In genomic region chr3:62793961-62794360, GRCh38 we compare ENCODE assay signal across 20 cellular contexts.
DNase-seq lines count a peak whose midpoint lies in the region; ATAC-seq and TF ChIP-seq lines count a peak whose summit lies in the region.
"Had no signal": no experiment of that assay in that cellular context is flagged by ENCODE, and none has a peak within 500 bp of the region (broad histone marks: within the 10 kb centered on the region; RNA-seq: fewer than 3 reads in every experiment).

No MANE protein-coding gene starts in this region.

- H2AFZ ChIP-seq in OCI-LY7 (ENCODE audit: low read length): no peak overlapping the region
- H2AFZ ChIP-seq: GM23338 had no signal

- H3K9me2 ChIP-seq in DOHH2 (replicated peaks; ENCODE audit: control insufficient read depth, low read length) (no peaks in the 10 kb centered on the region), OCI-LY7 (ENCODE audit: insufficient read depth, low read length) (no peaks in the 10 kb centered on the region)

- H3F3A ChIP-seq in DOHH2 (ENCODE audit: control insufficient read depth, insufficient read depth): peaks cover 18% of the 10 kb centered on the region

- H3K9me3 ChIP-seq in DOHH2 (ENCODE audit: control insufficient read depth, insufficient read depth, low read length) (no peaks in the 10 kb centered on the region), OCI-LY7 (ENCODE audit: low read length) (no peaks in the 10 kb centered on the region; the same call in 1 of the 2 replicates)
- H3K9me3 ChIP-seq: BE2C; BLaER1 treated with 17β-estradiol and CSF1 and Interleukin-3, amounts not matched to agents 10 nM and 100 nM had no signal

- DNase-seq in OCI-LY7 (ENCODE audit: low spot score) (no peak), astrocyte of the hippocampus (ENCODE audit: low read depth, low spot score) (peak; percentile 70), fibroblast of the aortic adventitia (ENCODE audit: low read depth) (peak; percentile 4), AG08395 (ENCODE audit: low spot score) (no peak), dermis blood vessel endothelial cell (no peak)
- DNase-seq: AML-193; BE2C; CD4-positive, alpha-beta T cell; CD8-positive, alpha-beta memory T cell; DMS 273 treated with DMSO at 0.1 percent for 48 hours; DMS79; GF-D8; H9 had no signal

- H3K79me2 ChIP-seq in DOHH2 (ENCODE audit: control insufficient read depth, low read length): peaks cover 27% of the 10 kb centered on the region
- H3K79me2 ChIP-seq in OCI-LY7 (ENCODE audit: insufficient read depth, low read depth, low read length): no peaks in the 10 kb centered on the region; the same call in 1 of the 2 replicates

- H3K36me3 ChIP-seq in DOHH2 (ENCODE audit: control insufficient read depth, low read length) (peaks cover 10% of the 10 kb centered on the region), OCI-LY7 (ENCODE audit: insufficient read depth, low read length) (0 out of 2 replicates have a peak, but pooled peaks cover 8% of the 10 kb centered on the region)
- H3K36me3 ChIP-seq: BE2C; BLaER1 treated with 17β-estradiol and CSF1 and Interleukin-3, amounts not matched to agents 10 nM and 100 nM had no signal

- no peaks in the 10 kb centered on the region for H4K20me1 ChIP-seq in DOHH2 (ENCODE audit: control insufficient read depth, insufficient read depth, low read depth, low read length)
- H4K20me1 ChIP-seq in OCI-LY7 (ENCODE audit: insufficient read depth, low read length): no peaks in the 10 kb centered on the region
- H4K20me1 ChIP-seq: BLaER1 treated with 17β-estradiol and CSF1 and Interleukin-3, amounts not matched to agents 10 nM and 100 nM had no signal

- no TSS peak for BruUV-seq in OCI-LY7 (replicated peaks; lab: Mats Ljungman, UMichigan)

- no peak for ATAC-seq in GM19463 (IDR thresholded peaks at IDR 0.05; ENCODE audit: unreplicated experiment)
- no peak for ATAC-seq in GM19452 (IDR thresholded peaks at IDR 0.05; ENCODE audit: unreplicated experiment)
- ATAC-seq: GM23338, HCT116 had no signal

- H3K4me2 ChIP-seq in DOHH2 (ENCODE audit: low read length): no peak overlapping the region
- H3K4me2 ChIP-seq in OCI-LY7 (ENCODE audit: low read length): peak overlapping the region; percentile 14; the same call in 1 of the 2 replicates
- H3K4me2 ChIP-seq: BLaER1 treated with 17β-estradiol and CSF1 and Interleukin-3, amounts not matched to agents 10 nM and 100 nM; GM23338 had no signal

- H3K27ac ChIP-seq in DOHH2 (ENCODE audit: low read depth, low read length): 0 out of 2 replicates have a peak overlapping the region, but pooled peaks have one; percentile 96
- no peak overlapping the region for H3K27ac ChIP-seq in OCI-LY7 (ENCODE audit: low read depth, low read length, poor library complexity, severe bottlenecking)
- H3K27ac ChIP-seq: 22Rv1; BLaER1 treated with 17β-estradiol and CSF1 and Interleukin-3, amounts not matched to agents 10 nM and 100 nM had no signal

- TF ChIP-seq CTCF in DOHH2 (IDR thresholded peaks at IDR 0.05; ENCODE audit: low read depth, low read length, poor library complexity, severe bottlenecking): no peak
- no peak for TF ChIP-seq CTCF in OCI-LY7 (conservative IDR thresholded peaks at IDR 0.05; ENCODE audit: low read length)
- TF ChIP-seq CTCF in fibroblast of the aortic adventitia (IDR thresholded peaks at IDR 0.05; ENCODE audit: insufficient read depth, low read length): no peak

- H3K4me1 ChIP-seq in DOHH2 (ENCODE audit: control insufficient read depth, low read length) (peaks cover 91% of the 10 kb centered on the region), OCI-LY7 (ENCODE audit: insufficient read depth, low read length, poor library complexity, severe bottlenecking) (peaks cover 74% of the 10 kb centered on the region)
- H3K4me1 ChIP-seq: BE2C had no signal

- intact Hi-C loops in OCI-LY7 (cut with micrococcal nuclease; ENCODE audit: unreplicated experiment): no loop called here

- no peak overlapping the region for H3K4me3 ChIP-seq in DOHH2 (ENCODE audit: low read length)
- H3K4me3 ChIP-seq in OCI-LY7 (ENCODE audit: low read depth, low read length, poor library complexity, severe bottlenecking): no peak overlapping the region
- H3K4me3 ChIP-seq in fibroblast of the aortic adventitia (ENCODE audit: low read depth, low read length): no peak overlapping the region
- H3K4me3 ChIP-seq: BLaER1 treated with 17β-estradiol and CSF1 and Interleukin-3, amounts not matched to agents 10 nM and 100 nM; GM23338 had no signal

- POLR2A ChIA-PET in OCI-LY7 (lab: Charles Lee): interaction anchor here (0.8 to 31.6 kb wide), 14 partner anchors 8 to 128 kb away, joined by 3 to 961 read pairs (median 10); no protein-coding TSS in a partner anchor

- CTCF ChIA-PET in OCI-LY7 (lab: Charles Lee; ENCODE audit: unreplicated experiment): interaction anchor here (1.1 to 2.9 kb wide), 2 partner anchors 17 to 128 kb away, joined by 3 to 11 read pairs; no protein-coding TSS in a partner anchor

- H3K27me3 ChIP-seq in DOHH2 (ENCODE audit: control insufficient read depth, low read length): no peaks in the 10 kb centered on the region
- H3K27me3 ChIP-seq: BE2C; BLaER1 treated with 17β-estradiol and CSF1 and Interleukin-3, amounts not matched to agents 10 nM and 100 nM had no signal

Comparison
In these comparisons a context has a peak if more than half of its experiments do, and no peak if none do; other contexts are left out.
1. DNase-seq: peak in astrocyte of the hippocampus (single experiment) and fibroblast of the aortic adventitia (single experiment); none in OCI-LY7 (single experiment), AG08395 (single experiment) and dermis blood vessel endothelial cell (single experiment).